11 cellular contexts compared by ENCODE assay signal in genomic region chr5:38466444-38467189, GRCh38.
DNase-seq lines count a peak whose midpoint lies in the region; ATAC-seq and TF ChIP-seq lines count a peak whose summit lies in the region.
"Had no signal": no experiment of that assay in that cellular context is flagged by ENCODE, and none has a peak within 500 bp of the region (broad histone marks: within the 10 kb centered on the region; RNA-seq: fewer than 3 reads in every experiment).

No MANE protein-coding gene starts in this region.

- peak overlapping the region; percentile 60 for H3K27ac ChIP-seq in brain microvascular endothelial cell
- H3K27ac ChIP-seq: KMS-11 had no signal

- H3K27me3 ChIP-seq in brain microvascular endothelial cell (replicated peaks) = no peaks in the 10 kb centered on the region

- H3K4me3 ChIP-seq in brain microvascular endothelial cell (ENCODE audit: low read depth, low read length) = no peak overlapping the region

- ATAC-seq in left ventricle myocardium superior (peak; percentile 70), HG03025 (IDR thresholded peaks at IDR 0.05; ENCODE audit: low FRiP score, unreplicated experiment) (no peak)

- intact Hi-C loops in left ventricle myocardium superior (cut with micrococcal nuclease) = no loop called here

- DNase-seq in DMS 273 (lab: John Stamatoyannopoulos, UW; ENCODE audit: unreplicated experiment) (peak; percentile 68), brain microvascular endothelial cell (peak; percentile 63), left ventricle myocardium superior (peak; percentile 88), pulmonary artery endothelial cell (ENCODE audit: low read depth, low spot score) (peak; percentile 57), NCI-H526 treated with DMSO at 0.1 percent for 48 hours (lab: John Stamatoyannopoulos, UW) (no peak), HuH-7 (ENCODE audit: low spot score) (no peak), H4 (ENCODE audit: low spot score) (no peak)
- DNase-seq: activated CD4-positive, alpha-beta T cell treated with anti-CD3 and anti-CD28 coated beads for 48 hours; CD4-positive, CD25-positive, alpha-beta regulatory T cell had no signal

- in situ Hi-C loops in brain microvascular endothelial cell (cut with HindIII; ENCODE audit: low pct_ligation_motif_present, low sequenced_read_pairs) = no loop called here

- no peak for TF ChIP-seq CTCF in brain microvascular endothelial cell (IDR thresholded peaks at IDR 0.05; ENCODE audit: low read depth, low read length, missing control alignments)

- no peaks in the 10 kb centered on the region for H3K36me3 ChIP-seq in brain microvascular endothelial cell (replicated peaks)

Comparison
In these comparisons a context has a peak if more than half of its experiments do, and no peak if none do; other contexts are left out.
1. DNase-seq: peak in DMS 273 (single experiment), brain microvascular endothelial cell (single experiment), left ventricle myocardium superior (single experiment) and pulmonary artery endothelial cell (single experiment); none in NCI-H526 treated with DMSO at 0.1 percent for 48 hours (single experiment), HuH-7 (single experiment) and H4 (single experiment).